1 cellular context compared by ENCODE assay signal in the genomic region with DNA sequence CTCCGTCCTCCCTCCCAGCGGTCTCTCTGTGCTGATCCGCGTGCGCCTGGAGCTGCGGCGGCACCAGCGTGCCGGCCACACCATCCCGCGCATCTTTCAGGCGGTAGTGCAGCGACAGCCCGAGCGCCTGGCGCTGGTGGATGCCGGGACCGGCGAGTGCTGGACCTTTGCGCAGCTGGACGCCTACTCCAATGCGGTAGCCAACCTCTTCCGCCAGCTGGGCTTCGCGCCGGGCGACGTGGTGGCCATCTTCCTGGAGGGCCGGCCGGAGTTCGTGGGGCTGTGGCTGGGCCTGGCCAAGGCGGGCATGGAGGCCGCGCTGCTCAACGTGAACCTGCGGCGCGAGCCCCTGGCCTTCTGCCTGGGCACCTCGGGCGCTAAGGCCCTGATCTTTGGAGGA.
TF ChIP-seq lines count a peak whose summit lies in the region.

No MANE protein-coding gene starts in this region.

TF ChIP-seq in K562, 482 proteins besides CTCF, POLR2A, EP300 and RAD21:
- no peak for TF ChIP-seq ZNF197 (CRISPR knock-in tag; IDR thresholded peaks at IDR 0.05; ENCODE audit: low read depth)
- TF ChIP-seq, protein P1, sequence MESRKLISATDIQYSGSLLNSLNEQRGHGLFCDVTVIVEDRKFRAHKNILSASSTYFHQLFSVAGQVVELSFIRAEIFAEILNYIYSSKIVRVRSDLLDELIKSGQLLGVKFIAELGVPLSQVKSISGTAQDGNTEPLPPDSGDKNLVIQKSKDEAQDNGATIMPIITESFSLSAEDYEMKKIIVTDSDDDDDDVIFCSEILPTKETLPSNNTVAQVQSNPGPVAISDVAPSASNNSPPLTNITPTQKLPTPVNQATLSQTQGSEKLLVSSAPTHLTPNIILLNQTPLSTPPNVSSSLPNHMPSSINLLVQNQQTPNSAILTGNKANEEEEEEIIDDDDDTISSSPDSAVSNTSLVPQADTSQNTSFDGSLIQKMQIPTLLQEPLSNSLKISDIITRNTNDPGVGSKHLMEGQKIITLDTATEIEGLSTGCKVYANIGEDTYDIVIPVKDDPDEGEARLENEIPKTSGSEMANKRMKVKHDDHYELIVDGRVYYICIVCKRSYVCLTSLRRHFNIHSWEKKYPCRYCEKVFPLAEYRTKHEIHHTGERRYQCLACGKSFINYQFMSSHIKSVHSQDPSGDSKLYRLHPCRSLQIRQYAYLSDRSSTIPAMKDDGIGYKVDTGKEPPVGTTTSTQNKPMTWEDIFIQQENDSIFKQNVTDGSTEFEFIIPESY (CRISPR knock-in tag; IDR thresholded peaks at IDR 0.05) = peak; percentile 93
